In genomic region chr9:135769489-135770202, GRCh38 we compare ENCODE assay signal across 21 cellular contexts.
DNase-seq lines count a peak whose midpoint lies in the region; ATAC-seq, FAIRE-seq and TF ChIP-seq lines count a peak whose summit lies in the region.
"Had no signal": no experiment of that assay in that cellular context is flagged by ENCODE, and none has a peak within 500 bp of the region (broad histone marks: within the 10 kb centered on the region; RNA-seq: fewer than 3 reads in every experiment).

No MANE protein-coding gene starts in this region.

- no peak for FAIRE-seq in HepG2 (lab: Jason Lieb, UNC)
- FAIRE-seq: D721Med, GM19239 had no signal

- no peak overlapping the region for H3K9ac ChIP-seq in HepG2 (ENCODE audit: insufficient read depth, low read depth, low read length)
- H3K9ac ChIP-seq: BLaER1, KMS-11 had no signal

- no peak for TF ChIP-seq CTCF in HepG2 (CRISPR knock-in tag; IDR thresholded peaks at IDR 0.05)
- no peak for TF ChIP-seq CTCF in right lobe of liver (IDR thresholded peaks at IDR 0.05)

- no TSS peak for BruUV-seq in HepG2 (replicated peaks; lab: Mats Ljungman, UMichigan)

- TF ChIP-seq EP300 in HepG2 (IDR thresholded peaks at IDR 0.05; ENCODE audit: low read depth in 2 of 2, low read length in 2 of 2) (no peak), HepG2 (CRISPR knock-in tag; IDR thresholded peaks at IDR 0.05; ENCODE audit: borderline replicate concordance) (no peak)

- no peak for TF ChIP-seq RAD21 in HepG2 (CRISPR knock-in tag; IDR thresholded peaks at IDR 0.05)

- WGBS in HepG2 (ENCODE audit: low lambda C conversion rate): 38% methylated on average over 9 of the region's 32 CpGs
- 79% methylated on average over 6 of the region's 32 CpGs for WGBS in right lobe of liver (ENCODE audit: insufficient coverage, low coverage, low lambda C conversion rate, missing lambda C conversion rate)

- POLR2A ChIA-PET in HepG2 (lab: Yijun Ruan, JAX): no interaction called here

- intact Hi-C loops in HepG2 (cut with micrococcal nuclease; ENCODE audit: unreplicated experiment) (no loop called here), right lobe of liver (cut with DNase I) (no loop called here)

- H3K27ac ChIP-seq in HepG2 (ENCODE audit: extremely low read length, insufficient read depth, low read length) (no peak overlapping the region), right lobe of liver (no peak overlapping the region)
- H3K27ac ChIP-seq: BLaER1, KMS-11, PC-9 had no signal

- ATAC-seq in HepG2 (no peak), right lobe of liver (no peak), GM21526 (IDR thresholded peaks at IDR 0.05; ENCODE audit: low FRiP score, unreplicated experiment) (no peak), HG03432 (IDR thresholded peaks at IDR 0.05; ENCODE audit: unreplicated experiment) (no peak)
- ATAC-seq: GM23338, HCT116 had no signal

- no peak overlapping the region for H3K4me2 ChIP-seq in HepG2 (ENCODE audit: low read depth, low read length)
- H3K4me2 ChIP-seq: BLaER1, GM23338, KMS-11, PC-9 had no signal

- H3K27me3 ChIP-seq in HepG2 (ENCODE audit: control insufficient read depth in 1 of 2, insufficient read depth in 2 of 2, low read length in 2 of 2) (peaks cover 5 to 31% of the 10 kb centered on the region in 2 experiments; a peak in 3 of 5 replicates), right lobe of liver (no peaks in the 10 kb centered on the region)
- H3K27me3 ChIP-seq: BLaER1 had no signal

- CTCF ChIA-PET in HepG2 (lab: Yijun Ruan, JAX; ENCODE audit: low intra/inter-chr PET ratio, low total read pairs): no interaction called here

- H3K36me3 ChIP-seq in HepG2 (replicated peaks in 1 of 2; ENCODE audit: control insufficient read depth in 1 of 2, insufficient read depth in 2 of 2, low read length in 2 of 2) (no peaks in the 10 kb centered on the region), right lobe of liver (no peaks in the 10 kb centered on the region)
- H3K36me3 ChIP-seq: BLaER1 had no signal

- no peak for TF ChIP-seq POLR2A in HepG2 (IDR thresholded peaks at IDR 0.05; ENCODE audit: insufficient read depth in 1 of 2, low read depth in 2 of 2, low read length in 2 of 2)
- TF ChIP-seq POLR2A in right lobe of liver (IDR thresholded peaks at IDR 0.05): no peak

- H3K79me2 ChIP-seq in HepG2 (ENCODE audit: insufficient read depth, low read length): no peaks in the 10 kb centered on the region

- H3K4me1 ChIP-seq in HepG2 (ENCODE audit: insufficient read depth, low read length) (no peaks in the 10 kb centered on the region), right lobe of liver (no peaks in the 10 kb centered on the region)
- H3K4me1 ChIP-seq: BLaER1 had no signal

- in situ Hi-C loops in HepG2 (cut with HindIII; ENCODE audit: extremely low pct_ligation_motif_present, low pct_unique_long_range_greater_than_20kb) (no loop called here), G401 (cut with HindIII; ENCODE audit: low sequenced_read_pairs) (no loop called here)

- no peak overlapping the region for H3K4me3 ChIP-seq in HepG2 (replicated peaks in 1 of 3; ENCODE audit: insufficient read depth in 1 of 3, low read depth in 2 of 3, low read length in 3 of 3)
- no peak overlapping the region for H3K4me3 ChIP-seq in right lobe of liver
- H3K4me3 ChIP-seq: BLaER1, GM23338, PC-9 had no signal

- no peak for DNase-seq in HepG2 (ENCODE audit: low spot score)
- no peak for DNase-seq in right lobe of liver
- DNase-seq in NCI-H146 (lab: John Stamatoyannopoulos, UW): peak; percentile 45
- peak; percentile 47 for DNase-seq in NCI-H510A treated with DMSO at 0.1 percent for 48 hours (lab: John Stamatoyannopoulos, UW)
- no peak for DNase-seq in G401 (ENCODE audit: low spot score)
- DNase-seq in stimulated activated CD4-positive, alpha-beta T cell treated with anti-CD3 and anti-CD28 coated beads, Interleukin-2, amount 100 ng/mL, for 48 hours: no peak
- DNase-seq: GDM1, MV-4-11, NCI-H1694, NCI-H2171, PC-9, T-helper 1 cell, T-helper 9 cell had no signal

- no peaks in the 10 kb centered on the region for H4K20me1 ChIP-seq in HepG2 (ENCODE audit: insufficient read depth, low read length)
- H4K20me1 ChIP-seq: BLaER1 had no signal

- peaks cover 12% of the 10 kb centered on the region for H3K9me3 ChIP-seq in HepG2 (ENCODE audit: low read length)
- no peaks in the 10 kb centered on the region for H3K9me3 ChIP-seq in right lobe of liver

- no peak overlapping the region for H2AFZ ChIP-seq in HepG2 (ENCODE audit: low read length)
- H2AFZ ChIP-seq: GM23338, PC-9 had no signal

TF ChIP-seq in HepG2, 621 proteins besides CTCF, POLR2A, EP300 and RAD21:
- no peak for TF ChIP-seq ZBTB2 (CRISPR knock-in tag; IDR thresholded peaks at IDR 0.05; ENCODE audit: low read depth)
- TF ChIP-seq MNT (IDR thresholded peaks at IDR 0.05): peak; percentile 85

Comparison
In these comparisons a context has a peak if more than half of its experiments do, and no peak if none do; other contexts are left out.
1. DNase-seq: peak in NCI-H146 (single experiment) and NCI-H510A treated with DMSO at 0.1 percent for 48 hours (single experiment); none in HepG2 (single experiment), right lobe of liver (0 of 3), G401 (single experiment) and stimulated activated CD4-positive, alpha-beta T cell treated with anti-CD3 and anti-CD28 coated beads, Interleukin-2, amount 100 ng/mL, for 48 hours (0 of 2).